ENCODE assay signal across 22 cellular contexts in genomic region chr7:561631-562393, GRCh38. TPM values are rescaled to one million over a fixed set of nuclear protein-coding genes. Genes with fewer than 3 reads are reported as not detected.
DNase-seq lines count a peak whose midpoint lies in the region; ATAC-seq and TF ChIP-seq lines count a peak whose summit lies in the region.
"Had no signal": no experiment of that assay in that cellular context is flagged by ENCODE, and none has a peak within 500 bp of the region (broad histone marks: within the 10 kb centered on the region; RNA-seq: fewer than 3 reads in every experiment).

No MANE protein-coding gene starts in this region.

- peaks cover 22% of the 10 kb centered on the region for H3K4me1 ChIP-seq in testis

- 38 to 60% methylated on average over 19 to 35 of the region's 44 CpGs for WGBS in testis, 2 donors

- TF ChIP-seq POLR2A in testis (IDR thresholded peaks at IDR 0.05) = no peak

- DNase-seq in Right ventricle myocardium inferior (ENCODE audit: missing footprints) = peak; percentile 72
- no peak for DNase-seq in cardiac septum (ENCODE audit: low spot score)
- DNase-seq in cerebellum (ENCODE audit: low spot score) = peak; percentile 65
- peak; percentile 90 for DNase-seq in testis
- DNase-seq in UCSD-AML1 (lab: John Stamatoyannopoulos, UW; ENCODE audit: unreplicated experiment) = no peak
- DNase-seq in OCI-M2 (lab: John Stamatoyannopoulos, UW; ENCODE audit: unreplicated experiment) = no peak
- DNase-seq: activated CD4-positive, alpha-beta memory T cell treated with anti-CD3 and anti-CD28 coated beads for 36 hours; activated naive CD4-positive, alpha-beta T cell treated with anti-CD3 and anti-CD28 coated beads, Interleukin-2, amount 10 ng/mL, durations not matched to agents 7 days and 5 days; COR-L47; EL; mesenchymal stem cell; NCI-H1930; NCI-H446 treated with DMSO at 0.1 percent for 48 hours; SHP77; stimulated activated naive CD8-positive, alpha-beta T cell treated with anti-CD3 and anti-CD28 coated beads, Interleukin-15, Interleukin-2, amounts not matched to agents 100 U/mL and 50 U/mL, for 24 hours; WERI-Rb-1 had no signal

- H3K4me3 ChIP-seq in testis = no peak overlapping the region
- H3K4me3 ChIP-seq: coronary artery, K562, tibial nerve had no signal

- no peaks in the 10 kb centered on the region for H3K9me3 ChIP-seq in testis
- H3K9me3 ChIP-seq: tibial nerve had no signal

- H3K27ac Mint-ChIP-seq in nephron = peak overlapping the region; percentile 90 to 98 (median 94)
- H3K27ac Mint-ChIP-seq: activated CD4-positive, alpha-beta memory T cell treated with anti-CD3 and anti-CD28 coated beads for 36 hours; activated naive CD4-positive, alpha-beta T cell treated with anti-CD3 and anti-CD28 coated beads, Interleukin-2, amount 10 ng/mL, durations not matched to agents 7 days and 5 days had no signal

- no peaks in the 10 kb centered on the region for H3K9me3 Mint-ChIP-seq in nephron
- H3K9me3 Mint-ChIP-seq: activated CD4-positive, alpha-beta memory T cell treated with anti-CD3 and anti-CD28 coated beads for 36 hours; activated naive CD4-positive, alpha-beta T cell treated with anti-CD3 and anti-CD28 coated beads, Interleukin-2, amount 10 ng/mL, durations not matched to agents 7 days and 5 days had no signal

- TF ChIP-seq CTCF in nephron (IDR thresholded peaks at IDR 0.05; ENCODE audit: unreplicated experiment in 3 of 3) = no peak
- no peak for TF ChIP-seq CTCF in testis (IDR thresholded peaks at IDR 0.05)

- H3K27me3 Mint-ChIP-seq in nephron (ENCODE audit: low read depth) = no peaks in the 10 kb centered on the region
- H3K27me3 Mint-ChIP-seq: activated CD4-positive, alpha-beta memory T cell treated with anti-CD3 and anti-CD28 coated beads for 36 hours; activated naive CD4-positive, alpha-beta T cell treated with anti-CD3 and anti-CD28 coated beads, Interleukin-2, amount 10 ng/mL, durations not matched to agents 7 days and 5 days had no signal

- H3K36me3 Mint-ChIP-seq in nephron (ENCODE audit: low read depth) = no peaks in the 10 kb centered on the region
- H3K36me3 Mint-ChIP-seq: activated CD4-positive, alpha-beta memory T cell treated with anti-CD3 and anti-CD28 coated beads for 36 hours; activated naive CD4-positive, alpha-beta T cell treated with anti-CD3 and anti-CD28 coated beads, Interleukin-2, amount 10 ng/mL, durations not matched to agents 7 days and 5 days had no signal

- no peaks in the 10 kb centered on the region for H3K36me3 ChIP-seq in testis (ENCODE audit: low read depth, missing control alignments)
- H3K36me3 ChIP-seq: tibial nerve, WERI-Rb-1 had no signal

- H3K27me3 ChIP-seq in testis = no peaks in the 10 kb centered on the region
- H3K27me3 ChIP-seq: tibial nerve had no signal

- H3K4me3 Mint-ChIP-seq in nephron = peak overlapping the region; percentile 74 to 81 (median 76)
- H3K4me3 Mint-ChIP-seq: activated CD4-positive, alpha-beta memory T cell treated with anti-CD3 and anti-CD28 coated beads for 36 hours; activated naive CD4-positive, alpha-beta T cell treated with anti-CD3 and anti-CD28 coated beads, Interleukin-2, amount 10 ng/mL, durations not matched to agents 7 days and 5 days had no signal

- H3K27ac ChIP-seq in testis = peak overlapping the region; percentile 24 to 31
- H3K27ac ChIP-seq: 22Rv1, coronary artery, tibial nerve, WERI-Rb-1 had no signal

- ATAC-seq in Right ventricle myocardium inferior = peak; percentile 45
- no peak for ATAC-seq in GM18907 (IDR thresholded peaks at IDR 0.05; ENCODE audit: unreplicated experiment)
- ATAC-seq: K562; stimulated activated naive CD8-positive, alpha-beta T cell treated with anti-CD3 and anti-CD28 coated beads, Interleukin-15, Interleukin-2, amounts not matched to agents 100 U/mL and 50 U/mL, for 24 hours had no signal

- H3K4me1 Mint-ChIP-seq in nephron = peaks cover 32% of the 10 kb centered on the region
- H3K4me1 Mint-ChIP-seq: activated naive CD4-positive, alpha-beta T cell treated with anti-CD3 and anti-CD28 coated beads, Interleukin-2, amount 10 ng/mL, durations not matched to agents 7 days and 5 days had no signal

- intact Hi-C loops in Right ventricle myocardium inferior (cut with DNase I) = no loop called here
- intact Hi-C loops in cardiac septum (cut with DNase I) = no loop called here
- intact Hi-C loops in testis (cut with DNase I; ENCODE audit: low total_unique reads) = no loop called here

RNA-seq across cellular contexts. Expression of gene PDGFA, which starts 42.2 kb away (rescaled TPM):
- total RNA-seq in Right ventricle myocardium inferior = 37.2 TPM
- total RNA-seq in cardiac septum = 38.9 TPM
- total RNA-seq in cerebellum = 14.5 TPM
- total RNA-seq in testis = 10 to 100 TPM; 13.8 TPM
- 7.2 TPM for polyA plus RNA-seq in testis (ENCODE audit: insufficient read depth, low read depth, low replicate concordance)

Comparison
In these comparisons a context has a peak if more than half of its experiments do, and no peak if none do; other contexts are left out.
1. DNase-seq: peak in Right ventricle myocardium inferior (single experiment), cerebellum (single experiment) and testis (single experiment); none in cardiac septum (single experiment), UCSD-AML1 (single experiment) and OCI-M2 (single experiment).